In the genomic region with DNA sequence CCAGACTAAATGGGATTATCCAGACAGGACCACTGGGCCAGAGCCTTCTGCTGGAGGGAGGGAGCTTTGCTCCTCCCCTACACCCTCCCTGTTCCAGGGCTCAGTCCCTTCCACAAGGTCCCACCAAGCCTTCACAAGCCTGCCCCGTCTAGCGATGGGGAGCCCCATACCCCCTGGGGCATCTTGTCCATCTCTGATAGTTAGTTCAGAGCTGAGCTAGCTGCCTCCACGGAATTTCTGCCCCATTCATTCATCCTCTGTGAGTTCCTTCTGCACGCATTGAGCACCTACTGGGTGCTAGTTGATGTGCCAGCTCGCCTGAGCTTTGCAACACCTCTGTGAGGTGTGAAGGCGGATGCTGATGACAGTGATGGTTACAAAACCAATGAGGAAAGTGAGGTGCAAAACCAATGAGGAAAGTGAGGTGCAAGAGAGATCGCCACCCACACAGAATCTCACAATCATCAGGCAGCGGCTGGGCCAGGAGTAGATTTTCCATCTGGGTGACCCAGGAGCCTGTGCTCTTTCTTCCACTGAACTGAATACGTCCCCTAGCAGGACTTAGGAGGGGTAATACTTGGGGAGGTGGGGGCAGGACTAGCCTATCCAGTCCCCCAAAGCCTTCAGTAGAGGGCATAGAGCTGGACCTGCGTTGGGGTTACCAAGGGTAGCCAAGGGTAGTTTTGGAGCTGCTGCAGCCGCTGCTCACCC, we compare ENCODE assay signal across 8 cellular contexts. TPM values are rescaled to one million over a fixed set of nuclear protein-coding genes. Genes with fewer than 3 reads are reported as not detected.
A peak's percentile ranks its signal among the peaks of the same experiment; 100 is the strongest.
DNase-seq lines count a peak whose midpoint lies in the region; ATAC-seq and TF ChIP-seq lines count a peak whose summit lies in the region.

No MANE protein-coding gene starts in this region.

- WGBS in upper lobe of left lung, 2 donors, result 56 to 61% methylated on average over 11 of the region's 11 CpGs

- H3K36me3 ChIP-seq in muscle layer of colon (ENCODE audit: insufficient read depth, low read length) (no peaks in the 10 kb centered on the region), upper lobe of left lung (no peaks in the 10 kb centered on the region)

- H3K27ac ChIP-seq in caudate nucleus (ENCODE audit: low read depth, low read length) (peak overlapping the region; percentile 62), muscle layer of colon (ENCODE audit: low read depth, low read length) (peak overlapping the region; percentile 12), upper lobe of left lung (peak overlapping the region; percentile 84 to 93 (median 88))

- TF ChIP-seq POLR2A in upper lobe of left lung (IDR thresholded peaks at IDR 0.05), result no peak

- peak; percentile 50 for DNase-seq in activated T-cell treated with anti-CD3 and anti-CD28 coated beads, Interleukin-2, amount 50 U/mL, for 1 hour
- DNase-seq in activated T-cell treated with anti-CD3 and anti-CD28 coated beads for 4 hours (no peak), caudate nucleus (lab: John Stamatoyannopoulos, UW) (no peak), upper lobe of left lung (no peak), C1 segment of cervical spinal cord (lab: John Stamatoyannopoulos, UW) (no peak), GM19240 (ENCODE audit: insufficient read length, low spot score) (no peak)

- TF ChIP-seq CTCF in upper lobe of left lung (IDR thresholded peaks at IDR 0.05), result no peak

- H3K9me3 ChIP-seq in muscle layer of colon (ENCODE audit: low read length) (no peaks in the 10 kb centered on the region), upper lobe of left lung (no peaks in the 10 kb centered on the region)

- H3K27me3 ChIP-seq in muscle layer of colon (ENCODE audit: control insufficient read depth in 1 of 2, insufficient read depth in 2 of 2, low read length in 2 of 2) (no peaks in the 10 kb centered on the region), upper lobe of left lung (no peaks in the 10 kb centered on the region)

- ATAC-seq in upper lobe of left lung (ENCODE audit: low FRiP score in 2 of 2) (no peak), GM21390 (IDR thresholded peaks at IDR 0.05; ENCODE audit: unreplicated experiment) (no peak)

- peak overlapping the region in 1 of 2 donors; percentile 16 for H3K4me3 ChIP-seq in muscle layer of colon (ENCODE audit: low read depth in 1 of 2, low read length in 2 of 2)
- H3K4me3 ChIP-seq in upper lobe of left lung, result peak overlapping the region in 1 of 4 donors; percentile 13

- no peak overlapping the region for H3K9ac ChIP-seq in muscle layer of colon (ENCODE audit: low read length)

- TF ChIP-seq EP300 in upper lobe of left lung (IDR thresholded peaks at IDR 0.05), result no peak

- peaks cover 46% of the 10 kb centered on the region for H3K4me1 ChIP-seq in muscle layer of colon (ENCODE audit: insufficient read depth, low read length)
- H3K4me1 ChIP-seq in upper lobe of left lung, result peaks cover 66 to 83% (median 75%) of the 10 kb centered on the region in 4 donors

RNA-seq across cellular contexts. Expression of a gene that starts 21.5 kb away (rescaled TPM):
- total RNA-seq in upper lobe of left lung, result 100 to 1,000 TPM in 1 of 6 donors, 10 to 100 TPM in 5; 51.5 to 145 (median 60.6) TPM

Comparison
In these comparisons a context has a peak if more than half of its experiments do, and no peak if none do; other contexts are left out.
1. H3K27ac ChIP-seq: peak in every context shown above with its lines; median percentile 88 in upper lobe of left lung; 62 in caudate nucleus; 12 in muscle layer of colon.